Comparison of ENCODE assay signal across 7 cellular contexts in the genomic region with DNA sequence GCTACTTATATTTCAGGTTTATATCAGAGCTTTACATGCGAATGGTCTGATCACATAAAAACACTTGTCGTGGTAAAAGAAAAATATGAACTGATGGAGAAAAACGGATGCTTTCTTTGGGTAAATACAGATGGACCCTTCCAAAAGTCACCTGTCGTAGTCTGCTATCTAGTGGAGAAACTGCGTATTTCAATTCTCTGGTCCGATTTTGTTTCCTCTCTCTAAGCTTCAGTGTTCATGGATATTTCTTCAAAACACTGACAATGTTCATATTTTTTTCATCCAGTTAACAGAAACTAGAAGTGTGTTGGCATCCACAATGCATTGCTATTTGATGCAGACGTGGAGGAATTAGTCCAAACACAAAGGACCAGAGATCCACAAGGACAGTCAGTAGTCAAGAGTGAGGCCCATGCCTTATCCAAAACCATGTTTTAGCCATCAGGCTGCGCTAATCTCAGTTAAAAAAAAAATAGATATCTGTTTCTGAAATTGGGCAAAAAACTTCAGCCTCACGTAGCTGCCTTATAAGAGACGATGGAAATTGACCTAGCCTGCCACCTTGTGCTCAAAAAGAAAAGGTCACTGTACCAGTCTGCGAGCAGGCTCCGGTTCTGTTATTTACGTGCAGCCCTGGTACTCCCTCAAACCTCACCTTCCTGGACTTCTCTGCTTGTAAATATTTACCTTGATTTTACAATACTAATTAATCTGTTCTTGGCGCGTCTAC. TPM values are rescaled to one million over a fixed set of nuclear protein-coding genes. Genes with fewer than 3 reads are reported as not detected.
DNase-seq lines count a peak whose midpoint lies in the region; ATAC-seq, FAIRE-seq and TF ChIP-seq lines count a peak whose summit lies in the region.

No MANE protein-coding gene starts in this region.

- no peak overlapping the region for H3K4me3 ChIP-seq in GM06990 (replicated peaks; ENCODE audit: low read depth, low read length)
- H3K4me3 ChIP-seq in SJCRH30, result no peak overlapping the region
- H3K4me3 ChIP-seq in mammary epithelial cell (replicated peaks in 1 of 3; ENCODE audit: insufficient read depth in 1 of 3, low read depth in 2 of 3, low read length in 3 of 3), result peak overlapping the region in 1 of 3 experiments; percentile 19
- H3K4me3 ChIP-seq in spleen, result peak overlapping the region in 1 of 8 donors; percentile 46

- H3K4me1 ChIP-seq in SJCRH30 (no peaks in the 10 kb centered on the region), mammary epithelial cell (ENCODE audit: insufficient read depth, low read length) (peaks cover 7% of the 10 kb centered on the region), spleen (peaks cover 0 to 36% (median 20%) of the 10 kb centered on the region in 6 donors)

- FAIRE-seq in islet of Langerhans (lab: Jason Lieb, UNC), result peak; percentile 95

- in situ Hi-C loops in mammary epithelial cell (cut with MboI; ENCODE audit: low sequenced_read_pairs in 2 of 2), result loop anchor here (5.0 to 25.0 kb wide), 4 partner anchors 129 to 574 kb away; a partner anchor contains a TSS

- no peak overlapping the region for H2AFZ ChIP-seq in mammary epithelial cell (ENCODE audit: low read depth, low read length)

- intact Hi-C loops in mammary epithelial cell (cut with micrococcal nuclease) (loop anchor here (1.0 to 5.0 kb wide), 4 partner anchors 169 to 576 kb away; no protein-coding TSS in a partner anchor), spleen (cut with DNase I; ENCODE audit: low total_unique reads) (loop anchor here (5.0 kb wide), 1 partner anchor 166 kb away; no protein-coding TSS in a partner anchor)

- WGBS in mammary epithelial cell (ENCODE audit: low coverage, missing lambda C conversion rate), result 23% methylated on average over 15 of the region's 15 CpGs
- 11 to 19% (median 16%) methylated on average over 15 of the region's 15 CpGs for WGBS in spleen, 5 donors

- DNase-seq in GM06990 (ENCODE audit: extremely low read depth, insufficient read length), result no peak
- peak; percentile 62 for DNase-seq in LHCN-M2 (ENCODE audit: low read depth)
- DNase-seq in SJCRH30, result peak; percentile 45 to 78
- peak; percentile 33 for DNase-seq in mammary epithelial cell
- no peak for DNase-seq in spleen

- H3K27ac ChIP-seq in SJCRH30, result no peak overlapping the region
- H3K27ac ChIP-seq in mammary epithelial cell (ENCODE audit: insufficient read depth, low read depth, low read length), result no peak overlapping the region
- peak overlapping the region in 1 of 8 donors; percentile 84 for H3K27ac ChIP-seq in spleen

- dilution Hi-C loops in mammary epithelial cell (cut with HindIII; ENCODE audit: low sequenced_read_pairs), result loop anchor here (10.0 kb wide), 1 partner anchor 304 kb away; no protein-coding TSS in a partner anchor

- peak; percentile 93 for ATAC-seq in GM21717 (IDR thresholded peaks at IDR 0.05; ENCODE audit: unreplicated experiment)

- H3K4me2 ChIP-seq in mammary epithelial cell (ENCODE audit: insufficient read depth, low read depth, low read length), result peak overlapping the region; percentile 68

- TF ChIP-seq CTCF in GM06990 (IDR thresholded peaks at IDR 0.05; ENCODE audit: insufficient read depth, low read length, poor library complexity, severe bottlenecking), result peak; percentile 63
- peak; percentile 55 to 74 for TF ChIP-seq CTCF in mammary epithelial cell (conservative IDR thresholded peaks at IDR 0.05 in 1 of 2, IDR thresholded peaks at IDR 0.05 in 1 of 2; ENCODE audit: extremely low read depth in 1 of 2, insufficient read depth in 1 of 2, low read depth in 1 of 2, low read length in 2 of 2)
- peak in 10 of 11 experiments; percentile 9 to 70 (median 55) for TF ChIP-seq CTCF in spleen (IDR thresholded peaks at IDR 0.05 in 8 of 11, conservative IDR thresholded peaks at IDR 0.05 in 3 of 11)

- TF ChIP-seq POLR2A in spleen (IDR thresholded peaks at IDR 0.05), result no peak

- CTCF ChIA-PET in mammary epithelial cell (lab: Charles Lee; ENCODE audit: low non-redundant PET), result interaction anchor here (0.5 to 1.0 kb wide), 9 partner anchors 127 to 495 kb away, joined by 3 to 12 read pairs (median 3); no protein-coding TSS in a partner anchor

- no TSS peak for BruUV-seq in mammary epithelial cell (replicated peaks; lab: Mats Ljungman, UMichigan)

- H3K36me3 ChIP-seq in GM06990 (ENCODE audit: control insufficient read depth, insufficient read depth, low read length) (no peaks in the 10 kb centered on the region), SJCRH30 (no peaks in the 10 kb centered on the region), mammary epithelial cell (ENCODE audit: insufficient read depth, low read length) (no peaks in the 10 kb centered on the region), spleen (no peaks in the 10 kb centered on the region)

- H3K9me3 ChIP-seq in SJCRH30 (replicated peaks) (no peaks in the 10 kb centered on the region), mammary epithelial cell (replicated peaks; ENCODE audit: insufficient read depth, low read length) (no peaks in the 10 kb centered on the region), spleen (no peaks in the 10 kb centered on the region)

- no peaks in the 10 kb centered on the region for H3K79me2 ChIP-seq in mammary epithelial cell (ENCODE audit: insufficient read depth, low read length)

- H4K20me1 ChIP-seq in mammary epithelial cell (ENCODE audit: insufficient read depth, low read length), result no peaks in the 10 kb centered on the region

- H3K9ac ChIP-seq in mammary epithelial cell (ENCODE audit: insufficient read depth, low read length), result no peak overlapping the region

- H3K27me3 ChIP-seq in GM06990 (replicated peaks; ENCODE audit: control insufficient read depth, insufficient read depth, low read length), result no peaks in the 10 kb centered on the region
- H3K27me3 ChIP-seq in SJCRH30, result no peaks in the 10 kb centered on the region
- no peaks in the 10 kb centered on the region for H3K27me3 ChIP-seq in mammary epithelial cell (ENCODE audit: insufficient read depth, low read length)
- H3K27me3 ChIP-seq in spleen (replicated peaks in 1 of 7), result peaks cover 0 to 23% (median 0%) of the 10 kb centered on the region in 7 donors

RNA-seq across cellular contexts. Expression of a gene that starts 16.0 kb away (rescaled TPM):
- not detected in 2 replicates for total RNA-seq in LHCN-M2 (2014; rRNA removed)
- not detected for polyA plus RNA-seq in LHCN-M2 (2012)
- total RNA-seq in SJCRH30 (2014; rRNA removed; shearing (Covaris generic)), result not detected in 2 replicates
- total RNA-seq in mammary epithelial cell, result not detected
- polyA plus RNA-seq in mammary epithelial cell, result not detected
- polyA minus RNA-seq in mammary epithelial cell, result not detected
- not detected for total RNA-seq in spleen
- polyA plus RNA-seq in spleen, result not detected

RNA-seq across cellular contexts. Expression of a gene that starts 49.4 kb away (rescaled TPM):
- total RNA-seq in LHCN-M2 (2014; rRNA removed) (not detected in 2 replicates), mammary epithelial cell (not detected), spleen (not detected)
- polyA plus RNA-seq in LHCN-M2 (2012), result not detected
- total RNA-seq in SJCRH30 (2014; rRNA removed; shearing (Covaris generic)), result not detected in 2 replicates
- polyA plus RNA-seq in mammary epithelial cell (not detected), spleen (not detected)
- not detected for polyA minus RNA-seq in mammary epithelial cell

Comparison
In these comparisons a context has a peak if more than half of its experiments do, and no peak if none do; other contexts are left out.
1. DNase-seq: peak in LHCN-M2 (single experiment), SJCRH30 (2 of 2) and mammary epithelial cell (single experiment); none in GM06990 (single experiment) and spleen (single experiment).
2. Peak in every context shown above with its lines, with median percentiles within 50 percentile points of each other: CTCF ChIP-seq.